In the genomic region with DNA sequence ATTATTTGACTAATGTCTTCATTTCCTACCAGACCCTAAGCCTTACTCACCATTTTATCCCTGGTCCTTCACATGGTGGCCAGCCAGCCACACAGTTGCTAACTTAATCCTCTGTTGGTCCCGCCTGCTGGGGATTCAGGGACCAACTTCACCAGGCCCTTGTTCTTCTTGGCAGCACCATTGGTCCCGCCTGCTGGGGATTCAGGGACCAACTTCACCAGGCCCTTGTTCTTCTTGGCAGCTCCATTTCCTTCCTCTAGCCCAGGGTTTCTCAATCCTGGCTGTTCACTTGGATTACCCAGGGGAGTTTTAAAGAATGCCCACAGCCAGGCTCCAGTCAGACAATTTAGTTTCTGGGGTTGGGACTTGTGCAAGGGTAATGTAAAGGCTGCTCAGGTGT, we compare ENCODE assay signal across 17 cellular contexts.
DNase-seq lines count a peak whose midpoint lies in the region; FAIRE-seq and TF ChIP-seq lines count a peak whose summit lies in the region.
"Had no signal": no experiment of that assay in that cellular context is flagged by ENCODE, and none has a peak within 500 bp of the region (broad histone marks: within the 10 kb centered on the region; RNA-seq: fewer than 3 reads in every experiment).

No MANE protein-coding gene starts in this region.

- no peak overlapping the region for H2AFZ ChIP-seq in H1 (ENCODE audit: low read length)
- H2AFZ ChIP-seq: GM23248 had no signal

- H4K20me1 ChIP-seq in H1 (replicated peaks in 1 of 2; ENCODE audit: control insufficient read depth in 1 of 2, insufficient read depth in 2 of 2, low read length in 2 of 2): no peaks in the 10 kb centered on the region
- H4K20me1 ChIP-seq: BLaER1 had no signal

- no peak overlapping the region for H4K8ac ChIP-seq in H1 (ENCODE audit: extremely low read depth, insufficient read depth, low read length)

- no peaks in the 10 kb centered on the region for H3K23me2 ChIP-seq in H1 (ENCODE audit: low read depth, low read length)

- no peaks in the 10 kb centered on the region; a peak in 1 of 7 replicates for H3K27me3 ChIP-seq in H1 (replicated peaks in 1 of 4; ENCODE audit: control insufficient read depth in 3 of 4, extremely low read depth in 1 of 4, insufficient read depth in 3 of 4, low read length in 3 of 4)
- H3K27me3 ChIP-seq: BLaER1 had no signal

- H4K5ac ChIP-seq in H1 (ENCODE audit: insufficient read length, low read depth, low read length): no peak overlapping the region

- no peak for TF ChIP-seq RAD21 in H1 (IDR thresholded peaks at IDR 0.05 in 1 of 2, conservative IDR thresholded peaks at IDR 0.05 in 1 of 2; ENCODE audit: low read depth in 2 of 2, low read length in 2 of 2)

- no peak overlapping the region for H3K23ac ChIP-seq in H1 (ENCODE audit: insufficient read length)

- no peaks in the 10 kb centered on the region for H3K9me3 ChIP-seq in H1 (ENCODE audit: insufficient read depth in 2 of 2, low read depth in 1 of 2, low read length in 1 of 2)
- H3K9me3 ChIP-seq: BLaER1 had no signal

- no peak overlapping the region for H3K56ac ChIP-seq in H1 (replicated peaks; ENCODE audit: insufficient read length, low read depth, low read length)

- H3K14ac ChIP-seq in H1 (ENCODE audit: insufficient read length): no peak overlapping the region

- H3K27ac Mint-ChIP-seq in Calu3 (ENCODE audit: unreplicated experiment): no peak overlapping the region
- H3K27ac Mint-ChIP-seq in HFFc6: no peak overlapping the region
- H3K27ac Mint-ChIP-seq: CD8-positive, alpha-beta T cell had no signal

- no peaks in the 10 kb centered on the region for H3K4me1 Mint-ChIP-seq in Calu3 (ENCODE audit: low read depth, unreplicated experiment)
- H3K4me1 Mint-ChIP-seq in HFFc6 (ENCODE audit: low read depth): no peaks in the 10 kb centered on the region

- no TSS peak for BruUV-seq in Calu3 (replicated peaks; lab: Mats Ljungman, UMichigan)

- no peak overlapping the region for H2BK12ac ChIP-seq in H1 (ENCODE audit: low read depth, low read length)

- no peak overlapping the region for H2BK20ac ChIP-seq in H1 (ENCODE audit: low read length)

- H3K4me2 ChIP-seq in H1 (ENCODE audit: insufficient read depth in 1 of 2, low read depth in 2 of 2, low read length in 2 of 2): no peak overlapping the region
- H3K4me2 ChIP-seq: BLaER1 had no signal

- no peak overlapping the region for H2BK5ac ChIP-seq in H1 (ENCODE audit: low read depth, low read length)

- no peaks in the 10 kb centered on the region for H3K79me2 ChIP-seq in H1 (ENCODE audit: control insufficient read depth in 1 of 2, insufficient read depth in 2 of 2, low read length in 2 of 2)

- no peak for TF ChIP-seq EP300 in H1 (IDR thresholded peaks at IDR 0.05; ENCODE audit: borderline replicate concordance in 1 of 2, low read depth in 2 of 2, low read length in 2 of 2)

- H4K91ac ChIP-seq in H1 (replicated peaks; ENCODE audit: insufficient read length, low read length): no peak overlapping the region

- H3K27me3 Mint-ChIP-seq in Calu3 (ENCODE audit: unreplicated experiment) (no peaks in the 10 kb centered on the region), HFFc6 (ENCODE audit: insufficient read depth) (peaks cover 3% of the 10 kb centered on the region)

- DNase-seq in activated effector memory CD4-positive, alpha-beta T cell treated with anti-CD3 and anti-CD28 coated beads, Interleukin-2, amount 50 U/mL, for 16 hours: peak; percentile 34
- DNase-seq in activated effector memory CD4-positive, alpha-beta T cell treated with Interleukin-2 at 50 U/mL for 16 hours: no peak
- DNase-seq in H1 (ENCODE audit: low read depth in 1 of 2, low spot score in 2 of 2) (no peak), posterior vena cava (ENCODE audit: low spot score) (peak; percentile 10), Calu3 (no peak), HFFc6 (no peak)
- DNase-seq in activated CD4-positive, CD25-positive, alpha-beta regulatory T cell treated with anti-CD3 and anti-CD28 coated beads, Interleukin-2, amount 50 U/mL, for 72 hours: no peak
- DNase-seq: 8988T; CD8-positive, alpha-beta T cell; GM23248; HCEC 1CT; IMR-90 had no signal

- POLR2A ChIA-PET in H1 (lab: Charles Lee; ENCODE audit: partially characterized antibody): no interaction called here

- TF ChIP-seq CTCF in H1 (IDR thresholded peaks at IDR 0.05; ENCODE audit: control extremely low read depth in 1 of 3, insufficient read depth in 1 of 3, low read depth in 1 of 3, low read length in 3 of 3): no peak
- TF ChIP-seq CTCF in Calu3 (IDR thresholded peaks at IDR 0.05; ENCODE audit: unreplicated experiment): no peak
- TF ChIP-seq CTCF in HFFc6 (IDR thresholded peaks at IDR 0.05): no peak

- no peak for FAIRE-seq in H1 (lab: Jason Lieb, UNC)
- FAIRE-seq: G401.6, GM12891, H54 had no signal

- peaks cover 0 to 4% (median under 1%) of the 10 kb centered on the region in 4 experiments; a peak in 3 of 7 replicates for H3K4me1 ChIP-seq in H1 (replicated peaks in 1 of 4; ENCODE audit: control insufficient read depth in 3 of 4, insufficient read depth in 4 of 4, low read length in 3 of 4)

- no peak overlapping the region for H3K9ac ChIP-seq in H1 (replicated peaks in 1 of 4; ENCODE audit: extremely low read depth in 1 of 4, low read depth in 3 of 4, low read length in 3 of 4)
- H3K9ac ChIP-seq: BLaER1, GM23248 had no signal

- H3K4ac ChIP-seq in H1 (replicated peaks; ENCODE audit: insufficient read length, low read depth, low read length): no peak overlapping the region

- no peak for TF ChIP-seq POLR2A in H1 (IDR thresholded peaks at IDR 0.05; ENCODE audit: control extremely low read depth in 1 of 2, low read depth in 2 of 2, low read length in 2 of 2)

- H2AK5ac ChIP-seq in H1 (ENCODE audit: low read depth, low read length): no peak overlapping the region

- no peak overlapping the region for H3K4me3 ChIP-seq in H1 (ENCODE audit: extremely low read depth in 1 of 4, insufficient read depth in 2 of 4, low read depth in 3 of 4, low read length in 4 of 4)
- H3K4me3 ChIP-seq: BLaER1, GM23248 had no signal

- no peaks in the 10 kb centered on the region for H3K36me3 Mint-ChIP-seq in Calu3 (ENCODE audit: insufficient read depth, unreplicated experiment)
- no peaks in the 10 kb centered on the region for H3K36me3 Mint-ChIP-seq in HFFc6 (ENCODE audit: low read depth)
- H3K36me3 Mint-ChIP-seq: CD8-positive, alpha-beta T cell had no signal

- H3K79me1 ChIP-seq in H1 (ENCODE audit: low read depth, low read length): no peaks in the 10 kb centered on the region

- H2BK120ac ChIP-seq in H1 (replicated peaks; ENCODE audit: low read depth, low read length): no peak overlapping the region

- H3K18ac ChIP-seq in H1 (ENCODE audit: extremely low read depth, low read length): no peak overlapping the region

- WGBS in H1 (ENCODE audit: extremely low coverage in 1 of 2, insufficient coverage in 1 of 2, insufficient read length in 1 of 2, insufficient replicate concordance in 2 of 2, low coverage in 1 of 2, low lambda C conversion rate in 2 of 2, missing lambda C conversion rate in 1 of 2), 2 experiments: 88% methylated on average over 2 of the region's 2 CpGs; no CpG with 5 or more reads in 1 of the 2 experiments

- 0 out of 2 replicates have a peak overlapping the region, but pooled peaks have one; percentile 40 for H2BK15ac ChIP-seq in H1 (ENCODE audit: low read length)

- intact Hi-C loops in posterior vena cava (cut with DNase I): no loop called here
- intact Hi-C loops in Calu3 (cut with micrococcal nuclease; ENCODE audit: unreplicated experiment): no loop called here

- no peaks in the 10 kb centered on the region for H3K36me3 ChIP-seq in H1 (ENCODE audit: control insufficient read depth in 2 of 4, insufficient read depth in 4 of 4, low read length in 3 of 4)
- H3K36me3 ChIP-seq: BLaER1 had no signal

- no peak overlapping the region for H3K27ac ChIP-seq in H1 (ENCODE audit: low read depth, low read length)
- H3K27ac ChIP-seq: BLaER1, GM23248, HL-60 had no signal

- H3K9me3 Mint-ChIP-seq in Calu3 (ENCODE audit: low read depth, unreplicated experiment) (no peaks in the 10 kb centered on the region), HFFc6 (peaks cover 9% of the 10 kb centered on the region)
- H3K9me3 Mint-ChIP-seq: CD8-positive, alpha-beta T cell had no signal

- CTCF ChIA-PET in H1 (lab: Charles Lee; ENCODE audit: partially characterized antibody): interaction anchor here (0.9 kb wide), 1 partner anchor 149 kb away, joined by 3 read pairs; no protein-coding TSS in a partner anchor
- CTCF ChIA-PET in Calu3 (lab: Charles Lee): no interaction called here

- H3K4me3 Mint-ChIP-seq in Calu3 (ENCODE audit: low read depth, unreplicated experiment): no peak overlapping the region
- no peak overlapping the region for H3K4me3 Mint-ChIP-seq in HFFc6
- H3K4me3 Mint-ChIP-seq: CD8-positive, alpha-beta T cell had no signal

TF ChIP-seq in H1, 55 proteins besides CTCF, POLR2A, EP300 and RAD21 (continues in another document):
- no peak for TF ChIP-seq MAFK (IDR thresholded peaks at IDR 0.05; ENCODE audit: low read depth, low read length)
- TF ChIP-seq ASH2L (IDR thresholded peaks at IDR 0.05; ENCODE audit: low read length): no peak
- no peak for TF ChIP-seq SP2 (IDR thresholded peaks at IDR 0.05; ENCODE audit: low read length)
- TF ChIP-seq RBBP5 (IDR thresholded peaks at IDR 0.05; ENCODE audit: borderline replicate concordance, low read depth, low read length): no peak
- TF ChIP-seq JUN (IDR thresholded peaks at IDR 0.05; ENCODE audit: low read depth, low read length): no peak
- no peak for TF ChIP-seq RXRA (IDR thresholded peaks at IDR 0.05; ENCODE audit: insufficient read depth, low read depth, low read length)
- TF ChIP-seq ZNF274 (IDR thresholded peaks at IDR 0.05; ENCODE audit: borderline replicate concordance, extremely low read depth, low read length): no peak
- TF ChIP-seq USF2 (IDR thresholded peaks at IDR 0.05; ENCODE audit: low read length): no peak
- no peak for TF ChIP-seq CBX8 (IDR thresholded peaks at IDR 0.05; ENCODE audit: borderline replicate concordance, low read depth, low read length)
- no peak for TF ChIP-seq POLR2AphosphoS5 (IDR thresholded peaks at IDR 0.05; ENCODE audit: low read depth, low read length)
- no peak for TF ChIP-seq BACH1 (IDR thresholded peaks at IDR 0.05; ENCODE audit: low read length)
- TF ChIP-seq E2F6 (IDR thresholded peaks at IDR 0.05): no peak

Comparison
In these comparisons a context has a peak if more than half of its experiments do, and no peak if none do; other contexts are left out.
1. DNase-seq: peak in activated effector memory CD4-positive, alpha-beta T cell treated with anti-CD3 and anti-CD28 coated beads, Interleukin-2, amount 50 U/mL, for 16 hours (single experiment) and posterior vena cava (single experiment); none in activated effector memory CD4-positive, alpha-beta T cell treated with Interleukin-2 at 50 U/mL for 16 hours (single experiment), H1 (0 of 2), Calu3 (single experiment), HFFc6 (single experiment) and activated CD4-positive, CD25-positive, alpha-beta regulatory T cell treated with anti-CD3 and anti-CD28 coated beads, Interleukin-2, amount 50 U/mL, for 72 hours (single experiment).